Comparison of ENCODE assay signal across 8 cellular contexts in genomic region chr17:60677308-60678117, GRCh38.
DNase-seq lines count a peak whose midpoint lies in the region; ATAC-seq and TF ChIP-seq lines count a peak whose summit lies in the region.

BCAS3 (plus strand) TSS chr17:60677851.

- H3K4me3 ChIP-seq in choroid plexus epithelial cell (ENCODE audit: low read depth, low read length): peak within 1 kb of the TSS; percentile 75

- peak; percentile 97 for ATAC-seq in HG03432 (IDR thresholded peaks at IDR 0.05; ENCODE audit: unreplicated experiment)

- peak; percentile 99 for DNase-seq in AG20443 (ENCODE audit: low spot score)
- peak; percentile 98 for DNase-seq in NCI-H510A (lab: John Stamatoyannopoulos, UW)
- DNase-seq in activated CD4-positive, alpha-beta T cell treated with anti-CD3 and anti-CD28 coated beads for 1 hour: peak; percentile 94
- peak; percentile 100 for DNase-seq in choroid plexus epithelial cell (ENCODE audit: low read depth)
- peak; percentile 100 for DNase-seq in kidney glomerular epithelial cell (lab: John Stamatoyannopoulos, UW)
- DNase-seq in stimulated activated CD4-positive, alpha-beta T cell treated with anti-CD3 and anti-CD28 coated beads, Interleukin-1b, Interleukin-23, amount 100 ng/mL, for 1 hour (ENCODE audit: low read depth in 2 of 2): peak; percentile 82 to 87

- TF ChIP-seq POLR2A in GM19099 (IDR thresholded peaks at IDR 0.05; ENCODE audit: extremely low read depth, insufficient read length, low read depth): peak; percentile 87

- no peak for TF ChIP-seq CTCF in choroid plexus epithelial cell (conservative IDR thresholded peaks at IDR 0.05; ENCODE audit: low read depth, low read length)

Comparison
In these comparisons a context has a peak if more than half of its experiments do, and no peak if none do; other contexts are left out.
1. Peak in every context shown above with its lines: DNase-seq, ATAC-seq and H3K4me3 ChIP-seq.